8 cellular contexts compared by ENCODE assay signal in genomic region chr15:84588053-84588874, GRCh38. TPM values are rescaled to one million over a fixed set of nuclear protein-coding genes. Genes with fewer than 3 reads are reported as not detected.
A peak's percentile ranks its signal among the peaks of the same experiment; 100 is the strongest.
DNase-seq lines count a peak whose midpoint lies in the region; ATAC-seq and TF ChIP-seq lines count a peak whose summit lies in the region.

No MANE protein-coding gene starts in this region.

- no peak overlapping the region for H3K27ac Mint-ChIP-seq in activated naive CD4-positive, alpha-beta T cell treated with anti-CD3 and anti-CD28 coated beads for 36 hours

- H3K27ac ChIP-seq in SK-N-MC (no peak overlapping the region), transverse colon (no peak overlapping the region)

- no peaks in the 10 kb centered on the region; the same call in 1 of the 2 replicates for H3K27me3 ChIP-seq in GM06990 (replicated peaks; ENCODE audit: control insufficient read depth, insufficient read depth, low read length)
- H3K27me3 ChIP-seq in transverse colon = no peaks in the 10 kb centered on the region

- H3K4me1 Mint-ChIP-seq in activated naive CD4-positive, alpha-beta T cell treated with anti-CD3 and anti-CD28 coated beads for 36 hours (ENCODE audit: low read depth) = peaks cover 2% of the 10 kb centered on the region

- H3K36me3 ChIP-seq in GM06990 (ENCODE audit: control insufficient read depth, insufficient read depth, low read length) (no peaks in the 10 kb centered on the region), SK-N-MC (ENCODE audit: insufficient read depth, low read length) (no peaks in the 10 kb centered on the region), transverse colon (no peaks in the 10 kb centered on the region)

- peaks cover 0 to 7% (median 4%) of the 10 kb centered on the region in 4 donors for H3K4me1 ChIP-seq in transverse colon

- ATAC-seq in HG02610 (IDR thresholded peaks at IDR 0.05; ENCODE audit: unreplicated experiment) (peak; percentile 94), Right ventricle myocardium inferior (peak; percentile 99)

- TF ChIP-seq CTCF in GM06990 (IDR thresholded peaks at IDR 0.05; ENCODE audit: insufficient read depth, low read length, poor library complexity, severe bottlenecking) (peak; percentile 91), NB4 (IDR thresholded peaks at IDR 0.05; ENCODE audit: low read depth, low read length) (peak; percentile 71), transverse colon (IDR thresholded peaks at IDR 0.05) (peak; percentile 58 to 94 (median 92))

- H3K27me3 Mint-ChIP-seq in activated naive CD4-positive, alpha-beta T cell treated with anti-CD3 and anti-CD28 coated beads for 36 hours (ENCODE audit: low read depth) = peaks cover 4% of the 10 kb centered on the region

- H3K36me3 Mint-ChIP-seq in activated naive CD4-positive, alpha-beta T cell treated with anti-CD3 and anti-CD28 coated beads for 36 hours (ENCODE audit: low read depth) = no peaks in the 10 kb centered on the region

- intact Hi-C loops in activated naive CD4-positive, alpha-beta T cell treated with anti-CD3 and anti-CD28 coated beads for 36 hours (cut with micrococcal nuclease) = loop anchor here (1.0 to 5.0 kb wide), 3 partner anchors 290 to 454 kb away; no protein-coding TSS in a partner anchor
- intact Hi-C loops in Right ventricle myocardium inferior (cut with DNase I) = loop anchor here (5.0 to 10.0 kb wide), 3 partner anchors 277 to 704 kb away; no protein-coding TSS in a partner anchor
- intact Hi-C loops in transverse colon (cut with DNase I; ENCODE audit: low total_unique reads) = loop anchor here (5.0 kb wide), 1 partner anchor 339 kb away; no protein-coding TSS in a partner anchor

- CTCF ChIA-PET in activated naive CD4-positive, alpha-beta T cell treated with anti-CD3 and anti-CD28 coated beads for 36 hours (lab: Charles Lee) = interaction anchor here (0.5 to 5.6 kb wide), 30 partner anchors 8 to 893 kb away, joined by 3 to 28 read pairs (median 4); partner anchors contain the start of gene ZSCAN2

- TF ChIP-seq EP300 in transverse colon (IDR thresholded peaks at IDR 0.05; ENCODE audit: low read depth) = no peak

- H3K4me3 ChIP-seq in GM06990 (replicated peaks; ENCODE audit: low read depth, low read length) (no peak overlapping the region), NB4 (ENCODE audit: low read depth, low read length) (peak overlapping the region; percentile 27), SK-N-MC (peak overlapping the region; percentile 54), transverse colon (peak overlapping the region in 2 of 4 donors; percentile 4 to 28)

- no peak overlapping the region for H3K9ac ChIP-seq in SK-N-MC (ENCODE audit: insufficient read length)

- peak overlapping the region; percentile 34 for H3K4me3 Mint-ChIP-seq in activated naive CD4-positive, alpha-beta T cell treated with anti-CD3 and anti-CD28 coated beads for 36 hours

- DNase-seq in GM06990 (ENCODE audit: extremely low read depth, insufficient read length) (peak; percentile 76), NB4 (ENCODE audit: low read depth) (peak; percentile 91), SK-N-MC (ENCODE audit: low read depth, low spot score) (no peak), Right ventricle myocardium inferior (ENCODE audit: missing footprints) (peak; percentile 93), pons (ENCODE audit: low spot score) (peak; percentile 72), transverse colon (peak; percentile 91)
- peak; percentile 89 for DNase-seq in activated naive CD4-positive, alpha-beta T cell treated with anti-CD3 and anti-CD28 coated beads for 36 hours

- TF ChIP-seq POLR2A in NB4 (IDR thresholded peaks at IDR 0.05; ENCODE audit: extremely low read depth, insufficient read length) = no peak
- no peak for TF ChIP-seq POLR2A in transverse colon (IDR thresholded peaks at IDR 0.05)

- no peaks in the 10 kb centered on the region for H3K9me3 ChIP-seq in SK-N-MC (ENCODE audit: low read depth, low read length)
- no peaks in the 10 kb centered on the region for H3K9me3 ChIP-seq in transverse colon

- H3K9me3 Mint-ChIP-seq in activated naive CD4-positive, alpha-beta T cell treated with anti-CD3 and anti-CD28 coated beads for 36 hours = no peaks in the 10 kb centered on the region

- 34 to 65% methylated on average over 12 to 22 of the region's 26 CpGs for WGBS in transverse colon (ENCODE audit: low coverage in 1 of 2), 2 donors

- in situ Hi-C loops in transverse colon (cut with MboI; ENCODE audit: low pct_ligation_motif_present in 1 of 4, low pct_unique_long_range_greater_than_20kb in 1 of 4, low sequenced_read_pairs in 3 of 4) = loop anchor here in 1 of 4 donors (25.0 kb wide), 1 partner anchor 324 kb away; no protein-coding TSS in a partner anchor

RNA-seq across cellular contexts. Expression of gene ZSCAN2, which starts 12.5 kb away (rescaled TPM):
- 1 to 10 TPM; 5.3 to 5.6 TPM for total RNA-seq in activated naive CD4-positive, alpha-beta T cell treated with anti-CD3 and anti-CD28 coated beads for 36 hours
- total RNA-seq in Right ventricle myocardium inferior = 5.7 TPM
- total RNA-seq in transverse colon = 10 to 100 TPM in 1 of 4 donors, 1 to 10 TPM in 3; 1.1 to 55.9 (median 8.1) TPM
